In the genomic region with DNA sequence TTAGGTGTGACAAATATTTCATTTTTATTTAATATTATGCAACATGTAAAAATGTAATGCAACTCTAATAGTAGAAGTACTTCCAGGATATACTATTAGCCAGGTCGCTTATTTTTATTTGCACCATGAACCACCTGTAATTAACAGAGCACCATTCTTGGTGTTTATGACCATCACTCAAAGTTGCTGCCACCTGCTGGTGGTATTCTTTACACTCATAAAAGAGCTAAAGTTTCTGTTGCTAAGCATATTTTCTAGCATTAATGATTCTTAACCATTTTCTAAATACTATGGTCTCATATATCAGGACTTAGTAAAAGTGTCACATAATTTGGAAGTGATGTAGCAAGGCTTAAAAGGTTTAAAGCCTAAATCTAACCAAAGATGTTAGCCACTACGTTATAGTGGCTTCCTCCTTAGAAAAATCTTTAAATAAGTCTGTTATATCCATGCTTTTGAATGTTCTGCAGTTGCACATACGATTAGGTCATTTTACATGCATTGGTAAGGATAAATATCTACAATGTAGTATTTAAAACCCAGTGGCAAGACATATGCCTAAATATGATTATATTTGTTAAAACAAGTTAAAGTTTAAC, we compare ENCODE assay signal across 8 cellular contexts.
DNase-seq lines count a peak whose midpoint lies in the region; ATAC-seq and TF ChIP-seq lines count a peak whose summit lies in the region.

No MANE protein-coding gene starts in this region.

- no peak overlapping the region for H3K27ac Mint-ChIP-seq in activated CD4-positive, alpha-beta memory T cell treated with anti-CD3 and anti-CD28 coated beads for 36 hours

- CTCF ChIA-PET in RWPE1 (lab: Yijun Ruan, JAX), result interaction anchor here (0.6 to 1.0 kb wide), 5 partner anchors 9 to 45 kb away, joined by 3 read pairs; no protein-coding TSS in a partner anchor
- CTCF ChIA-PET in activated CD4-positive, alpha-beta memory T cell treated with anti-CD3 and anti-CD28 coated beads for 36 hours (lab: Charles Lee), result interaction anchor here (1.0 kb wide), 1 partner anchor 10 kb away, joined by 3 read pairs; no protein-coding TSS in a partner anchor

- TF ChIP-seq CTCF in GM12872 (IDR thresholded peaks at IDR 0.05; ENCODE audit: insufficient read depth, low read depth, low read length) (peak; percentile 46; the same call in 2 of the 3 replicates), RWPE1 (conservative IDR thresholded peaks at IDR 0.05; ENCODE audit: low read depth) (peak; percentile 62), fibroblast of pulmonary artery (IDR thresholded peaks at IDR 0.05; ENCODE audit: low read length, missing control alignments) (peak; percentile 65)

- intact Hi-C loops in sciatic nerve (cut with DNase I), result no loop called here
- intact Hi-C loops in activated CD4-positive, alpha-beta memory T cell treated with anti-CD3 and anti-CD28 coated beads for 36 hours (cut with micrococcal nuclease), result loop anchor here (10.0 kb wide), 1 partner anchor 943 kb away; no protein-coding TSS in a partner anchor

- no peaks in the 10 kb centered on the region for H3K27me3 Mint-ChIP-seq in activated CD4-positive, alpha-beta memory T cell treated with anti-CD3 and anti-CD28 coated beads for 36 hours

- H3K4me1 Mint-ChIP-seq in activated CD4-positive, alpha-beta memory T cell treated with anti-CD3 and anti-CD28 coated beads for 36 hours (ENCODE audit: low read depth), result no peaks in the 10 kb centered on the region

- H3K36me3 Mint-ChIP-seq in activated CD4-positive, alpha-beta memory T cell treated with anti-CD3 and anti-CD28 coated beads for 36 hours, result no peaks in the 10 kb centered on the region

- H3K27ac ChIP-seq in RWPE1, result no peak overlapping the region

- no peak overlapping the region for H3K4me3 ChIP-seq in fibroblast of pulmonary artery (replicated peaks; ENCODE audit: low read depth, low read length)

- DNase-seq in AG20443 (ENCODE audit: low spot score), result peak; percentile 25
- DNase-seq in HS-5 (ENCODE audit: low read depth), result peak; percentile 5
- peak; percentile 17 for DNase-seq in RWPE1 (ENCODE audit: low spot score)
- peak; percentile 58 for DNase-seq in fibroblast of pulmonary artery (ENCODE audit: low read depth)
- peak; percentile 53 for DNase-seq in sciatic nerve (ENCODE audit: low spot score)
- DNase-seq in activated CD4-positive, alpha-beta memory T cell treated with anti-CD3 and anti-CD28 coated beads for 36 hours, result no peak

- H3K4me3 Mint-ChIP-seq in activated CD4-positive, alpha-beta memory T cell treated with anti-CD3 and anti-CD28 coated beads for 36 hours, result no peak overlapping the region

- no peaks in the 10 kb centered on the region for H3K9me3 Mint-ChIP-seq in activated CD4-positive, alpha-beta memory T cell treated with anti-CD3 and anti-CD28 coated beads for 36 hours

- POLR2A ChIA-PET in RWPE1 (lab: Yijun Ruan, JAX; ENCODE audit: low non-redundant PET), result no interaction called here
- POLR2A ChIA-PET in activated CD4-positive, alpha-beta memory T cell treated with anti-CD3 and anti-CD28 coated beads for 36 hours (lab: Charles Lee), result no interaction called here

- ATAC-seq in sciatic nerve (no peak), GM21381 (IDR thresholded peaks at IDR 0.05; ENCODE audit: unreplicated experiment) (no peak)
